9 cellular contexts compared by ENCODE assay signal in genomic region chr10:104680467-104681401, GRCh38. TPM values are rescaled to one million over a fixed set of nuclear protein-coding genes. Genes with fewer than 3 reads are reported as not detected.
A peak's percentile ranks its signal among the peaks of the same experiment; 100 is the strongest.
DNase-seq lines count a peak whose midpoint lies in the region; ATAC-seq and TF ChIP-seq lines count a peak whose summit lies in the region.
"Had no signal": no experiment of that assay in that cellular context is flagged by ENCODE, and none has a peak within 500 bp of the region (broad histone marks: within the 10 kb centered on the region; RNA-seq: fewer than 3 reads in every experiment).

No MANE protein-coding gene starts in this region.

- H3K4me3 Mint-ChIP-seq in endothelial cell (ENCODE audit: unreplicated experiment): peak overlapping the region; percentile 87

- no peak overlapping the region for H3K9ac ChIP-seq in mesenchymal stem cell (ENCODE audit: low read length)

- peak; percentile 51 for DNase-seq in NCI-H1436 (lab: John Stamatoyannopoulos, UW)
- peak; percentile 18 for DNase-seq in endothelial cell (ENCODE audit: low spot score)
- DNase-seq in left lung: peak; percentile 61 to 77
- peak; percentile 86 for DNase-seq in superior temporal gyrus (ENCODE audit: extremely low spot score)
- DNase-seq in transverse colon: no peak
- DNase-seq in mesenchymal stem cell: no peak
- no peak for DNase-seq in SKM-1 treated with dmso at 0.1 percent for 144 hours (lab: John Stamatoyannopoulos, UW; ENCODE audit: unreplicated experiment)

- H3K4ac ChIP-seq in mesenchymal stem cell (ENCODE audit: low read depth in 1 of 2, low read length in 2 of 2): no peak overlapping the region

- H3K4me1 ChIP-seq in left lung: no peaks in the 10 kb centered on the region
- no peaks in the 10 kb centered on the region for H3K4me1 ChIP-seq in transverse colon
- no peaks in the 10 kb centered on the region for H3K4me1 ChIP-seq in mesenchymal stem cell (ENCODE audit: control insufficient read depth, insufficient read depth, low read depth, low read length)

- H2BK120ac ChIP-seq in mesenchymal stem cell (ENCODE audit: low read depth, low read length): no peak overlapping the region

- no peak overlapping the region for H3K4me2 ChIP-seq in mesenchymal stem cell (ENCODE audit: low read length, poor library complexity, severe bottlenecking)

- no peak overlapping the region for H2AFZ ChIP-seq in mesenchymal stem cell (ENCODE audit: low read depth, low read length)

- peaks cover 5% of the 10 kb centered on the region for H3K4me1 Mint-ChIP-seq in endothelial cell (ENCODE audit: unreplicated experiment)

- no peak overlapping the region for H2BK5ac ChIP-seq in mesenchymal stem cell (ENCODE audit: low read depth, low read length, poor library complexity, severe bottlenecking)

- H3K27ac Mint-ChIP-seq in endothelial cell (ENCODE audit: unreplicated experiment): no peak overlapping the region

- no peak overlapping the region for H2AK5ac ChIP-seq in mesenchymal stem cell (ENCODE audit: low read length, severe bottlenecking)

- H3K14ac ChIP-seq in mesenchymal stem cell (ENCODE audit: low read length in 2 of 2): no peak overlapping the region

- H3K23ac ChIP-seq in mesenchymal stem cell (ENCODE audit: low read length in 2 of 2): no peak overlapping the region

- in situ Hi-C loops in transverse colon (cut with MboI; ENCODE audit: low pct_ligation_motif_present in 1 of 4, low pct_unique_long_range_greater_than_20kb in 1 of 4, low sequenced_read_pairs in 3 of 4): no loop called here

- H3K36me3 Mint-ChIP-seq in endothelial cell (ENCODE audit: low read depth, unreplicated experiment): no peaks in the 10 kb centered on the region

- H4K91ac ChIP-seq in mesenchymal stem cell (ENCODE audit: low read length): no peak overlapping the region

- intact Hi-C loops in left lung (cut with DNase I) (no loop called here), transverse colon (cut with DNase I; ENCODE audit: low total_unique reads) (no loop called here)

- H3K4me3 ChIP-seq in left lung: peak overlapping the region; percentile 4 to 13
- H3K4me3 ChIP-seq in transverse colon: peak overlapping the region in 2 of 4 donors; percentile 2 to 9
- peak overlapping the region in 1 of 2 experiments; percentile 63 for H3K4me3 ChIP-seq in mesenchymal stem cell (ENCODE audit: insufficient read depth in 1 of 2, low read depth in 1 of 2, low read length in 2 of 2)

- ATAC-seq in left lung (peak; percentile 90), GM21515 (IDR thresholded peaks at IDR 0.05; ENCODE audit: unreplicated experiment) (no peak)

- WGBS in transverse colon (ENCODE audit: low coverage in 1 of 2), 2 donors: 28% methylated on average over 31 of the region's 35 CpGs; no CpG with 5 or more reads in 1 of the 2 donors
- 29% methylated on average over 25 of the region's 35 CpGs for WGBS in mesenchymal stem cell

- H3K27me3 ChIP-seq in left lung (peaks cover 0 to 31% of the 10 kb centered on the region in 2 donors), transverse colon (no peaks in the 10 kb centered on the region), mesenchymal stem cell (ENCODE audit: control insufficient read depth in 1 of 2, insufficient read depth in 1 of 2, low read length in 2 of 2) (peaks cover 0 to 6% of the 10 kb centered on the region in 2 experiments)

- no peaks in the 10 kb centered on the region for H3K9me3 ChIP-seq in left lung
- H3K9me3 ChIP-seq in transverse colon: no peaks in the 10 kb centered on the region
- H3K9me3 ChIP-seq in mesenchymal stem cell (ENCODE audit: control insufficient read depth, low read length): no peaks in the 10 kb centered on the region

- H3K9me3 Mint-ChIP-seq in endothelial cell (ENCODE audit: unreplicated experiment): no peaks in the 10 kb centered on the region

- no peaks in the 10 kb centered on the region for H3K79me1 ChIP-seq in mesenchymal stem cell (replicated peaks; ENCODE audit: low read length, poor library complexity, severe bottlenecking)

- H3K27ac ChIP-seq in left lung (peak overlapping the region in 1 of 2 donors; percentile 7), transverse colon (peak overlapping the region in 1 of 4 donors; percentile 8), mesenchymal stem cell (ENCODE audit: low read length, poor library complexity, severe bottlenecking) (no peak overlapping the region)

- no peak for TF ChIP-seq POLR2A in transverse colon (IDR thresholded peaks at IDR 0.05)

- TF ChIP-seq EP300 in transverse colon (IDR thresholded peaks at IDR 0.05; ENCODE audit: low read depth): no peak

- H2BK12ac ChIP-seq in mesenchymal stem cell (ENCODE audit: low read length in 2 of 2): no peak overlapping the region

- no peak overlapping the region for H3K18ac ChIP-seq in mesenchymal stem cell (ENCODE audit: low read depth in 1 of 2, low read length in 2 of 2)

- H3K27me3 Mint-ChIP-seq in endothelial cell (ENCODE audit: unreplicated experiment): peaks cover 4% of the 10 kb centered on the region

- H3K36me3 ChIP-seq in left lung (no peaks in the 10 kb centered on the region), transverse colon (no peaks in the 10 kb centered on the region), mesenchymal stem cell (ENCODE audit: control insufficient read depth in 1 of 2, insufficient read depth in 2 of 2, low read depth in 1 of 2, low read length in 2 of 2) (no peaks in the 10 kb centered on the region)

- no peak overlapping the region for H4K8ac ChIP-seq in mesenchymal stem cell (ENCODE audit: low read length)

- no peak for TF ChIP-seq CTCF in endothelial cell (IDR thresholded peaks at IDR 0.05; ENCODE audit: unreplicated experiment)
- TF ChIP-seq CTCF in left lung (IDR thresholded peaks at IDR 0.05): no peak
- no peak for TF ChIP-seq CTCF in transverse colon (IDR thresholded peaks at IDR 0.05)

- H2BK15ac ChIP-seq in mesenchymal stem cell (ENCODE audit: low read depth, poor library complexity, severe bottlenecking): no peak overlapping the region

RNA-seq across cellular contexts. Expression of gene SORCS3, which starts 39.6 kb away (rescaled TPM):
- total RNA-seq in endothelial cell (ENCODE audit: unreplicated experiment): not detected
- total RNA-seq in left lung: not detected
- total RNA-seq in transverse colon: under 1 TPM in 2 of 4 donors, not detected in 2; 0.14 to 0.32 TPM
- polyA plus RNA-seq in mesenchymal stem cell (2013, experiment 1 of 2): not detected
- not detected for polyA plus RNA-seq in mesenchymal stem cell (2013, experiment 2 of 2)
- total RNA-seq: T-helper 1 cell treated with Interleukin-12 subunit alpha and Interleukin-12 subunit beta and Interleukin-4 antibody, amounts not matched to agents 30 ng/mL and 1 ng/mL, for 36 hours had no signal

Comparison
In these comparisons a context has a peak if more than half of its experiments do, and no peak if none do; other contexts are left out.
1. DNase-seq: peak in NCI-H1436 (single experiment), endothelial cell (single experiment), left lung (2 of 2) and superior temporal gyrus (single experiment); none in transverse colon (single experiment), mesenchymal stem cell (single experiment) and SKM-1 treated with dmso at 0.1 percent for 144 hours (single experiment).